27 cellular contexts compared by ENCODE assay signal in the genomic region with DNA sequence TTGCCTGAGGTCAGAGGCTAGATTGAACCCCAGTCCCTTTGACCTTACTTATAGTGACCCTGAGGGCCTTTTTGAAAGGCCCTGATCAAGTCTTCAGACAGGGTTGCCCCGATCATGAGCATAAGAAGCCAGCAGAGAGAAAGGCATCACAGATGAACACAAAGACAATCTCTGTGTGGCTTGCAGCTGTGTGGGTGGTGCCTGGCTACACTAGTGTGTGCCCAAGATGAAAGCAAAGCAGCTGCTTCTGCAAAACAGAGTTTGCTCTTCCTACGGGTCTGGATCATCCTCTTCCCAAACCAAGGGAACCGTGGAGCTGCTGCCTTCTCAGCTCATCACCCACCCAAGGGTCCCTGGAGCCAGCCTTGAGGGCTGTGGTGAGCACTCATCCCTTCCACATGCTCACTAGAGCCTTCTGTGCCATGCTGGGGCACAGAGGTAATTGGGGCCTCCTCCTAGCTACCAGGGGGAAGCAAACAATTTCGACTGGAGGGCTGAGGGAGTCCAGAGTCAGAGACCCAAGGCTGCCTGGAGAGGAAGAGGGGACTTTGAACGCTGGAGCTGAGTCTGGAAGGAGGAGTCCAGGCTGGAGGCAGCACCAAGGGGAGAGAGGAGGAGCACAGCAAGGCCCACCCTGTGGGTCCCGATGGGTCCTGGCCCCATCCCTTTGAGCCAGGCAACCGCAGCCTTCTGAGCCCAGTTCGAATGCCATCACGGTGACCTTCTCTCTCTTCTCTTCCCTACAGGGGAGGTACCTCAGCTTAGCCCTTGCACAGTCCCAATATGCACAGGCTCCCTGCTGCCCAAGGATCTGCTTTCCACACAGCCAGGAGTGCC. TPM values are rescaled to one million over a fixed set of nuclear protein-coding genes. Genes with fewer than 3 reads are reported as not detected.
DNase-seq lines count a peak whose midpoint lies in the region; ATAC-seq and TF ChIP-seq lines count a peak whose summit lies in the region.
"Had no signal": no experiment of that assay in that cellular context is flagged by ENCODE, and none has a peak within 500 bp of the region (broad histone marks: within the 10 kb centered on the region; RNA-seq: fewer than 3 reads in every experiment).

No MANE protein-coding gene starts in this region.

- H3K27ac Mint-ChIP-seq in GM23338, result no peak overlapping the region
- H3K27ac Mint-ChIP-seq: activated naive CD8-positive, alpha-beta T cell treated with anti-CD3 and anti-CD28 coated beads for 36 hours; activated T-helper 2 cell treated with anti-CD3 and anti-CD28 coated beads, Interferon-gamma antibody, Interleukin-2, Interleukin-4, amounts not matched to agents 10 μg/mL and 5 μg/mL and 100 μg/mL, durations not matched to agents 14 hours and 24 hours and 36 hours; WTC11 had no signal

- no peaks in the 10 kb centered on the region for H3K9me2 ChIP-seq in GM23338 (ENCODE audit: insufficient read depth)

- no peaks in the 10 kb centered on the region for H3K36me3 Mint-ChIP-seq in GM23338 (ENCODE audit: low read depth)
- H3K36me3 Mint-ChIP-seq: activated naive CD8-positive, alpha-beta T cell treated with anti-CD3 and anti-CD28 coated beads for 36 hours; CD14-positive monocyte; WTC11 had no signal

- H3K4me3 ChIP-seq in GM23338, result no peak overlapping the region
- H3K4me3 ChIP-seq in breast epithelium, result no peak overlapping the region
- H3K4me3 ChIP-seq: skin epidermis, suprapubic skin had no signal

- H3K79me2 ChIP-seq in GM23338 (replicated peaks; ENCODE audit: insufficient read depth), result no peaks in the 10 kb centered on the region

- no peak for TF ChIP-seq CTCF in GM23338 (conservative IDR thresholded peaks at IDR 0.05; ENCODE audit: low read depth in 2 of 2)
- TF ChIP-seq CTCF in breast epithelium (IDR thresholded peaks at IDR 0.05), result no peak

- no peaks in the 10 kb centered on the region for H3F3A ChIP-seq in GM23338 (replicated peaks; ENCODE audit: low read depth)

- H4K20me1 ChIP-seq in GM23338 (replicated peaks; ENCODE audit: insufficient read depth), result no peaks in the 10 kb centered on the region

- no peak overlapping the region for H3K27ac ChIP-seq in GM23338 (ENCODE audit: low read depth)
- peak overlapping the region; percentile 100 for H3K27ac ChIP-seq in cingulate gyrus (ENCODE audit: low read depth, low read length)
- no peak overlapping the region for H3K27ac ChIP-seq in breast epithelium
- H3K27ac ChIP-seq: skin epidermis, suprapubic skin had no signal

- H3K4me1 Mint-ChIP-seq in GM23338, result peaks cover 10% of the 10 kb centered on the region
- H3K4me1 Mint-ChIP-seq: activated naive CD8-positive, alpha-beta T cell treated with anti-CD3 and anti-CD28 coated beads for 36 hours had no signal

- no peak overlapping the region for H2AFZ ChIP-seq in GM23338

- ATAC-seq in GM23338, result peak; percentile 51; the same call in 2 of the 3 replicates
- ATAC-seq in sciatic nerve, result peak; percentile 70
- no peak for ATAC-seq in HG03354 (IDR thresholded peaks at IDR 0.05; ENCODE audit: poor library complexity, severe bottlenecking, unreplicated experiment)
- no peak for ATAC-seq in HG03108 (IDR thresholded peaks at IDR 0.05; ENCODE audit: unreplicated experiment)

- H3K4me1 ChIP-seq in GM23338 (ENCODE audit: insufficient read depth) (no peaks in the 10 kb centered on the region), breast epithelium (no peaks in the 10 kb centered on the region)

- H3K4me2 ChIP-seq in GM23338, result no peak overlapping the region

- H3K27me3 ChIP-seq in GM23338 (ENCODE audit: insufficient read depth) (no peaks in the 10 kb centered on the region), breast epithelium (no peaks in the 10 kb centered on the region)
- H3K27me3 ChIP-seq: suprapubic skin had no signal

- peaks cover 12% of the 10 kb centered on the region for H3K27me3 Mint-ChIP-seq in GM23338 (ENCODE audit: insufficient read depth, low read depth, poor library complexity)
- H3K27me3 Mint-ChIP-seq: activated naive CD8-positive, alpha-beta T cell treated with anti-CD3 and anti-CD28 coated beads for 36 hours had no signal

- no peak for TF ChIP-seq POLR2A in breast epithelium (IDR thresholded peaks at IDR 0.05)

- no peaks in the 10 kb centered on the region for H3K9me3 ChIP-seq in breast epithelium
- H3K9me3 ChIP-seq: suprapubic skin had no signal

- no peak overlapping the region for H3K4me3 Mint-ChIP-seq in GM23338
- H3K4me3 Mint-ChIP-seq: activated naive CD8-positive, alpha-beta T cell treated with anti-CD3 and anti-CD28 coated beads for 36 hours; CD14-positive monocyte; WTC11 had no signal

- no peaks in the 10 kb centered on the region; the same call in 2 of the 3 replicates for H3K9me3 Mint-ChIP-seq in GM23338
- H3K9me3 Mint-ChIP-seq: activated naive CD8-positive, alpha-beta T cell treated with anti-CD3 and anti-CD28 coated beads for 36 hours; activated T-helper 2 cell treated with anti-CD3 and anti-CD28 coated beads, Interferon-gamma antibody, Interleukin-2, Interleukin-4, amounts not matched to agents 10 μg/mL and 5 μg/mL and 100 μg/mL, durations not matched to agents 14 hours and 24 hours and 36 hours; WTC11 had no signal

- intact Hi-C loops in sciatic nerve (cut with DNase I) (no loop called here), breast epithelium (cut with DNase I; ENCODE audit: low total_unique reads) (no loop called here)

- no peak for DNase-seq in GM23338 (ENCODE audit: low spot score)
- peak; percentile 88 for DNase-seq in medulla oblongata (ENCODE audit: extremely low spot score)
- DNase-seq in sciatic nerve (ENCODE audit: low spot score), result no peak
- DNase-seq in SIG-M5 treated with dmso at 0.1 percent for 504 hours (lab: John Stamatoyannopoulos, UW; ENCODE audit: unreplicated experiment), result no peak
- DNase-seq in breast epithelium (ENCODE audit: low spot score in 2 of 2), result no peak
- DNase-seq: activated CD4-positive, alpha-beta T cell treated with anti-CD3 and anti-CD28 coated beads, Interleukin-2, amount 50 U/mL, for 4 hours; activated CD8-positive, alpha-beta memory T cell treated with anti-CD3 and anti-CD28 coated beads, Interleukin-2, amount 50 U/mL, for 48 hours; activated naive CD8-positive, alpha-beta T cell treated with anti-CD3 and anti-CD28 coated beads for 36 hours; effector CD8-positive, alpha-beta T cell; EL; NCI-H1105; NCI-H1930; NCI-H226; NCI-H82 had no signal

- H3K36me3 ChIP-seq in GM23338 (ENCODE audit: insufficient read depth), result no peaks in the 10 kb centered on the region
- no peaks in the 10 kb centered on the region for H3K36me3 ChIP-seq in breast epithelium
- H3K36me3 ChIP-seq: suprapubic skin had no signal

TF ChIP-seq in GM23338, 12 proteins besides CTCF, POLR2A, EP300 and RAD21 (continues in another document):
- TF ChIP-seq STAT1 (IDR thresholded peaks at IDR 0.05; ENCODE audit: unreplicated experiment) (no peak), POLR2AphosphoS5 (IDR thresholded peaks at IDR 0.05; ENCODE audit: low read depth) (no peak), JUNB (IDR thresholded peaks at IDR 0.05; ENCODE audit: unreplicated experiment) (no peak), ZNF331 (CRISPR knock-in tag; IDR thresholded peaks at IDR 0.05; ENCODE audit: low read depth) (no peak), EZH2phosphoT487 (IDR thresholded peaks at IDR 0.05; ENCODE audit: unreplicated experiment) (no peak), CREB1 (CRISPR knock-in tag; IDR thresholded peaks at IDR 0.05; ENCODE audit: low read depth) (no peak)
- TF ChIP-seq, protein P1, sequence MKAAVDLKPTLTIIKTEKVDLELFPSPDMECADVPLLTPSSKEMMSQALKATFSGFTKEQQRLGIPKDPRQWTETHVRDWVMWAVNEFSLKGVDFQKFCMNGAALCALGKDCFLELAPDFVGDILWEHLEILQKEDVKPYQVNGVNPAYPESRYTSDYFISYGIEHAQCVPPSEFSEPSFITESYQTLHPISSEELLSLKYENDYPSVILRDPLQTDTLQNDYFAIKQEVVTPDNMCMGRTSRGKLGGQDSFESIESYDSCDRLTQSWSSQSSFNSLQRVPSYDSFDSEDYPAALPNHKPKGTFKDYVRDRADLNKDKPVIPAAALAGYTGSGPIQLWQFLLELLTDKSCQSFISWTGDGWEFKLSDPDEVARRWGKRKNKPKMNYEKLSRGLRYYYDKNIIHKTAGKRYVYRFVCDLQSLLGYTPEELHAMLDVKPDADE (IDR thresholded peaks at IDR 0.05), result no peak
- TF ChIP-seq, protein P2, sequence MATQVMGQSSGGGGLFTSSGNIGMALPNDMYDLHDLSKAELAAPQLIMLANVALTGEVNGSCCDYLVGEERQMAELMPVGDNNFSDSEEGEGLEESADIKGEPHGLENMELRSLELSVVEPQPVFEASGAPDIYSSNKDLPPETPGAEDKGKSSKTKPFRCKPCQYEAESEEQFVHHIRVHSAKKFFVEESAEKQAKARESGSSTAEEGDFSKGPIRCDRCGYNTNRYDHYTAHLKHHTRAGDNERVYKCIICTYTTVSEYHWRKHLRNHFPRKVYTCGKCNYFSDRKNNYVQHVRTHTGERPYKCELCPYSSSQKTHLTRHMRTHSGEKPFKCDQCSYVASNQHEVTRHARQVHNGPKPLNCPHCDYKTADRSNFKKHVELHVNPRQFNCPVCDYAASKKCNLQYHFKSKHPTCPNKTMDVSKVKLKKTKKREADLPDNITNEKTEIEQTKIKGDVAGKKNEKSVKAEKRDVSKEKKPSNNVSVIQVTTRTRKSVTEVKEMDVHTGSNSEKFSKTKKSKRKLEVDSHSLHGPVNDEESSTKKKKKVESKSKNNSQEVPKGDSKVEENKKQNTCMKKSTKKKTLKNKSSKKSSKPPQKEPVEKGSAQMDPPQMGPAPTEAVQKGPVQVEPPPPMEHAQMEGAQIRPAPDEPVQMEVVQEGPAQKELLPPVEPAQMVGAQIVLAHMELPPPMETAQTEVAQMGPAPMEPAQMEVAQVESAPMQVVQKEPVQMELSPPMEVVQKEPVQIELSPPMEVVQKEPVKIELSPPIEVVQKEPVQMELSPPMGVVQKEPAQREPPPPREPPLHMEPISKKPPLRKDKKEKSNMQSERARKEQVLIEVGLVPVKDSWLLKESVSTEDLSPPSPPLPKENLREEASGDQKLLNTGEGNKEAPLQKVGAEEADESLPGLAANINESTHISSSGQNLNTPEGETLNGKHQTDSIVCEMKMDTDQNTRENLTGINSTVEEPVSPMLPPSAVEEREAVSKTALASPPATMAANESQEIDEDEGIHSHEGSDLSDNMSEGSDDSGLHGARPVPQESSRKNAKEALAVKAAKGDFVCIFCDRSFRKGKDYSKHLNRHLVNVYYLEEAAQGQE (IDR thresholded peaks at IDR 0.05; ENCODE audit: unreplicated experiment), result no peak

RNA-seq across cellular contexts. Expression of a gene that starts 42.3 kb away (rescaled TPM):
- not detected in 2 replicates for total RNA-seq in GM23338 (2014; rRNA removed; shearing (Covaris generic))
- not detected in 2 replicates for polyA plus RNA-seq in GM23338 (2016; fragmentation: Nextera tagmentation; extraction: Ambion mirVana)
- total RNA-seq in sciatic nerve (not detected), breast epithelium (under 1 TPM in 1 of 3 donors, not detected in 2; 0.15 TPM)
- total RNA-seq: activated naive CD8-positive, alpha-beta T cell treated with anti-CD3 and anti-CD28 coated beads for 36 hours; activated T-helper 2 cell treated with anti-CD3 and anti-CD28 coated beads, Interferon-gamma antibody, Interleukin-2, Interleukin-4, amounts not matched to agents 10 μg/mL and 5 μg/mL and 100 μg/mL, durations not matched to agents 14 hours and 24 hours and 36 hours; chondrocyte; epithelial cell of proximal tubule; liver; M059J; suprapubic skin; WTC11 had no signal
- polyA plus RNA-seq: AG04450, CD14-positive monocyte had no signal

RNA-seq across cellular contexts. Expression of a gene that starts 46.5 kb away (rescaled TPM):
- total RNA-seq in GM23338 (2014; rRNA removed; shearing (Covaris generic)), result not detected in 2 replicates
- polyA plus RNA-seq in GM23338 (2016; fragmentation: Nextera tagmentation; extraction: Ambion mirVana), result not detected in 2 replicates
- 0.31 TPM for total RNA-seq in sciatic nerve
- 10 to 100 TPM in 1 of 3 donors, 1 to 10 TPM in 1, under 1 TPM in 1; 0.48 to 55.2 (median 6.6) TPM for total RNA-seq in breast epithelium
- total RNA-seq: activated naive CD8-positive, alpha-beta T cell treated with anti-CD3 and anti-CD28 coated beads for 36 hours; activated T-helper 2 cell treated with anti-CD3 and anti-CD28 coated beads, Interferon-gamma antibody, Interleukin-2, Interleukin-4, amounts not matched to agents 10 μg/mL and 5 μg/mL and 100 μg/mL, durations not matched to agents 14 hours and 24 hours and 36 hours; WTC11 had no signal

Comparison
In these comparisons a context has a peak if more than half of its experiments do, and no peak if none do; other contexts are left out.
1. ATAC-seq: peak in GM23338 (single experiment) and sciatic nerve (single experiment); none in HG03354 (single experiment) and HG03108 (single experiment).